In the genomic region with DNA sequence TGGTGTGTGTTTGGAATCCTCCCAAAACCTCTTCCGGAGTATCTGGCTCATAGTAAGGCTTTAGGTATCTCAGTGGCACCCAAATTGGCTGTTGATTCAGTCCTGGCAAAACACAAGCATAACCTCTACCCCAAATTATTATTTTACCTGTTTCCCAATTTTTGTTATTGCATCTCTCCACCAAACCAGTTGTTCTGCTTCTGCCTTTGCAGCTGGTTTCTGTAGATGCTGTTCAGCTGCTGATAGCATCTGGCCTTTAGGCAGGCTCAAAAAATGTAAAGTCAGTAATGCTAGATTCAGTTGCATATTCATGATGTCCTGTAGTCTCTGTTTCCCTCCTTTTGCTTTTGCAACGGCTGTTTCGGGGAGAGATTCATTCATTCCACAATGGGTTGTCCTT, we compare ENCODE assay signal across 8 cellular contexts.
"Had no signal": no experiment of that assay in that cellular context is flagged by ENCODE, and none has a peak within 500 bp of the region (broad histone marks: within the 10 kb centered on the region; RNA-seq: fewer than 3 reads in every experiment).

No MANE protein-coding gene starts in this region.

- ATAC-seq: GM12878 had no signal

- FAIRE-seq: G401.6, GM12878, GM12891, GM12892, GM18507, GM19239 had no signal

- H3K4me3 ChIP-seq: GM12878 had no signal

- DNase-seq: GDM1, GF-D8 had no signal
